Comparison of ENCODE assay signal across 3 cellular contexts in the genomic region with DNA sequence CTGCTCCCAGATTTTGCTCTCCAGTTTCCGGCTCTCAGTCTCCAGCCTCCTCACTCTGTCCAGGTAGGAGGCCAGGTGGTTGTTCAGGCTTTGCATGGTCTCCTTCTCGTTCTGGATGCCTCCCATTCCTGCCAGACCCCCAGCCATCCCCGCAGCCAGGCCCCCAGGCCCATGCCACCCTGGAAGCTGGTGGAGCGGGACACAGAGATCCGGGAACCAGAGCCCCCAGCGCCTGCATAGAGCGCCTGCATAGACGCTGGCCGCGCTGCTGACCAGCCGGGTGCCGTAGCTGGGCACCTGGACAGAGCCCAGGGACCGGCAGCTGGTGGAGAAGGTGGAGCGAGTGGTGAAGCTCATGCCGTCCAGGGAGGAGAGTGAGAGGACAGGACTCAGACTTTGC.
"Had no signal": no experiment of that assay in that cellular context is flagged by ENCODE, and none has a peak within 500 bp of the region (broad histone marks: within the 10 kb centered on the region; RNA-seq: fewer than 3 reads in every experiment).

No MANE protein-coding gene starts in this region.

- H3K4me3 ChIP-seq: GM12878 had no signal

- DNase-seq: GDM1, GF-D8 had no signal
